Comparison of ENCODE assay signal across 8 cellular contexts in genomic region chrX:54921427-54922021, GRCh38. TPM values are rescaled to one million over a fixed set of nuclear protein-coding genes. Genes with fewer than 3 reads are reported as not detected.
DNase-seq lines count a peak whose midpoint lies in the region; ATAC-seq lines count a peak whose summit lies in the region.

No MANE protein-coding gene starts in this region.

- no peak overlapping the region for H4K5ac ChIP-seq in mesendoderm (ENCODE audit: low read length)

- H2AK5ac ChIP-seq in mesendoderm (ENCODE audit: low read length) = no peak overlapping the region

- peaks cover 3% of the 10 kb centered on the region for H3K79me1 ChIP-seq in mesendoderm (ENCODE audit: low read length)

- H3K36me3 Mint-ChIP-seq in activated CD4-positive, alpha-beta memory T cell treated with anti-CD3 and anti-CD28 coated beads, Interleukin-2, amount 10 ng/mL, durations not matched to agents 7 days and 5 days (ENCODE audit: low read depth) = no peaks in the 10 kb centered on the region

- H3K27me3 Mint-ChIP-seq in activated CD4-positive, alpha-beta memory T cell treated with anti-CD3 and anti-CD28 coated beads, Interleukin-2, amount 10 ng/mL, durations not matched to agents 7 days and 5 days = peaks cover 4% of the 10 kb centered on the region

- ATAC-seq in GM19351 (IDR thresholded peaks at IDR 0.05; ENCODE audit: unreplicated experiment) (peak; percentile 62), HG03520 (IDR thresholded peaks at IDR 0.05; ENCODE audit: unreplicated experiment) (no peak)

- H3K27ac Mint-ChIP-seq in activated CD4-positive, alpha-beta memory T cell treated with anti-CD3 and anti-CD28 coated beads, Interleukin-2, amount 10 ng/mL, durations not matched to agents 7 days and 5 days = no peak overlapping the region

- H3K4me1 ChIP-seq in effector memory CD4-positive, alpha-beta T cell (ENCODE audit: control insufficient read depth, insufficient read depth, low read length, poor library complexity, severe bottlenecking) = no peaks in the 10 kb centered on the region
- no peaks in the 10 kb centered on the region for H3K4me1 ChIP-seq in mesendoderm (ENCODE audit: control insufficient read depth, low read depth, low read length)

- H3K4ac ChIP-seq in mesendoderm (ENCODE audit: low read depth, low read length) = no peak overlapping the region

- H2BK15ac ChIP-seq in mesendoderm (replicated peaks; ENCODE audit: low read depth) = no peak overlapping the region

- H3K23ac ChIP-seq in mesendoderm (ENCODE audit: low read length) = no peak overlapping the region

- no peak overlapping the region for H2BK5ac ChIP-seq in mesendoderm (ENCODE audit: low read length)

- POLR2A ChIA-PET in activated CD4-positive, alpha-beta memory T cell treated with anti-CD3 and anti-CD28 coated beads, Interleukin-2, amount 10 ng/mL, durations not matched to agents 7 days and 5 days (lab: Charles Lee) = no interaction called here

- H3K4me2 ChIP-seq in mesendoderm (ENCODE audit: low read length) = peak overlapping the region; percentile 57

- H3K9me3 Mint-ChIP-seq in activated CD4-positive, alpha-beta memory T cell treated with anti-CD3 and anti-CD28 coated beads, Interleukin-2, amount 10 ng/mL, durations not matched to agents 7 days and 5 days = no peaks in the 10 kb centered on the region

- H3K36me3 ChIP-seq in effector memory CD4-positive, alpha-beta T cell (ENCODE audit: control insufficient read depth, insufficient read depth, low read length) = no peaks in the 10 kb centered on the region
- peaks cover 1% of the 10 kb centered on the region for H3K36me3 ChIP-seq in mesendoderm (ENCODE audit: control insufficient read depth, insufficient read depth, low read length)

- H3K79me2 ChIP-seq in mesendoderm (ENCODE audit: control insufficient read depth, insufficient read depth, low read length) = peaks cover 4% of the 10 kb centered on the region

- CTCF ChIA-PET in activated CD4-positive, alpha-beta memory T cell treated with anti-CD3 and anti-CD28 coated beads, Interleukin-2, amount 10 ng/mL, durations not matched to agents 7 days and 5 days (lab: Charles Lee) = no interaction called here

- peaks cover 13% of the 10 kb centered on the region for H3K4me1 Mint-ChIP-seq in activated CD4-positive, alpha-beta memory T cell treated with anti-CD3 and anti-CD28 coated beads, Interleukin-2, amount 10 ng/mL, durations not matched to agents 7 days and 5 days

- no peak overlapping the region for H3K27ac ChIP-seq in effector memory CD4-positive, alpha-beta T cell (ENCODE audit: insufficient read depth, low read length, poor library complexity, severe bottlenecking)
- H3K27ac ChIP-seq in mesendoderm (ENCODE audit: low read depth, low read length) = peak overlapping the region; percentile 37

- H3K56ac ChIP-seq in mesendoderm (ENCODE audit: low read length) = peak overlapping the region; percentile 95

- no peak overlapping the region for H2BK120ac ChIP-seq in mesendoderm (ENCODE audit: low read depth, low read length)

- peak overlapping the region; percentile 93 for H3K9ac ChIP-seq in mesendoderm (ENCODE audit: low read length)

- WGBS in mesendoderm (ENCODE audit: extremely low coverage, insufficient coverage, low lambda C conversion rate) = no CpG with 5 or more reads among the region's 29 CpGs

- no peaks in the 10 kb centered on the region for H3K9me3 ChIP-seq in effector memory CD4-positive, alpha-beta T cell (ENCODE audit: control insufficient read depth, low read length)

- DNase-seq in A172 (ENCODE audit: low spot score) (peak; percentile 60), NCI-H2107 treated with DMSO at 0.1 percent for 48 hours (lab: John Stamatoyannopoulos, UW; ENCODE audit: unreplicated experiment) (peak; percentile 2), mesendoderm (peak; percentile 86)
- DNase-seq in activated CD4-positive, alpha-beta memory T cell treated with anti-CD3 and anti-CD28 coated beads, Interleukin-2, amount 10 ng/mL, durations not matched to agents 7 days and 5 days = peak; percentile 41
- DNase-seq in effector memory CD4-positive, alpha-beta T cell = peak in 1 of 3 donors; percentile 9
- peak; percentile 16 for DNase-seq in stimulated activated CD8-positive, alpha-beta memory T cell treated with anti-CD3 and anti-CD28 coated beads, Interleukin-12 subunit alpha, Interleukin-12 subunit beta, amount 100 ng/mL, for 1 hour (ENCODE audit: low read depth)

- no peak overlapping the region for H4K8ac ChIP-seq in mesendoderm (ENCODE audit: low read depth, low read length)

- H3K4me3 Mint-ChIP-seq in activated CD4-positive, alpha-beta memory T cell treated with anti-CD3 and anti-CD28 coated beads, Interleukin-2, amount 10 ng/mL, durations not matched to agents 7 days and 5 days = peak overlapping the region; percentile 75

- peak overlapping the region; percentile 60 for H3K4me3 ChIP-seq in effector memory CD4-positive, alpha-beta T cell (ENCODE audit: insufficient read depth, low read depth, low read length, poor library complexity, severe bottlenecking)
- peak overlapping the region; percentile 95 for H3K4me3 ChIP-seq in mesendoderm (ENCODE audit: low read length)

- no peak overlapping the region for H3K18ac ChIP-seq in mesendoderm (ENCODE audit: low read length)

- H3K27me3 ChIP-seq in effector memory CD4-positive, alpha-beta T cell (replicated peaks; ENCODE audit: control insufficient read depth, insufficient read depth, low read length, poor library complexity, severe bottlenecking) = no peaks in the 10 kb centered on the region
- H3K27me3 ChIP-seq in mesendoderm (ENCODE audit: insufficient read depth, low read length, poor library complexity) = no peaks in the 10 kb centered on the region

RNA-seq across cellular contexts. Expression of gene TRO, which starts 0.9 kb away (rescaled TPM):
- total RNA-seq in A172 (2014; rRNA removed; shearing (Covaris generic)) = 3.3 and 6.3 TPM in 2 replicates
- 1 to 10 TPM; 1.4 to 1.5 TPM for total RNA-seq in activated CD4-positive, alpha-beta memory T cell treated with anti-CD3 and anti-CD28 coated beads, Interleukin-2, amount 10 ng/mL, durations not matched to agents 7 days and 5 days
- 29.0 TPM for polyA plus RNA-seq in mesendoderm (2013, experiment 1 of 2)
- polyA plus RNA-seq in mesendoderm (2013, experiment 2 of 2) = 29.7 TPM
